In the genomic region with DNA sequence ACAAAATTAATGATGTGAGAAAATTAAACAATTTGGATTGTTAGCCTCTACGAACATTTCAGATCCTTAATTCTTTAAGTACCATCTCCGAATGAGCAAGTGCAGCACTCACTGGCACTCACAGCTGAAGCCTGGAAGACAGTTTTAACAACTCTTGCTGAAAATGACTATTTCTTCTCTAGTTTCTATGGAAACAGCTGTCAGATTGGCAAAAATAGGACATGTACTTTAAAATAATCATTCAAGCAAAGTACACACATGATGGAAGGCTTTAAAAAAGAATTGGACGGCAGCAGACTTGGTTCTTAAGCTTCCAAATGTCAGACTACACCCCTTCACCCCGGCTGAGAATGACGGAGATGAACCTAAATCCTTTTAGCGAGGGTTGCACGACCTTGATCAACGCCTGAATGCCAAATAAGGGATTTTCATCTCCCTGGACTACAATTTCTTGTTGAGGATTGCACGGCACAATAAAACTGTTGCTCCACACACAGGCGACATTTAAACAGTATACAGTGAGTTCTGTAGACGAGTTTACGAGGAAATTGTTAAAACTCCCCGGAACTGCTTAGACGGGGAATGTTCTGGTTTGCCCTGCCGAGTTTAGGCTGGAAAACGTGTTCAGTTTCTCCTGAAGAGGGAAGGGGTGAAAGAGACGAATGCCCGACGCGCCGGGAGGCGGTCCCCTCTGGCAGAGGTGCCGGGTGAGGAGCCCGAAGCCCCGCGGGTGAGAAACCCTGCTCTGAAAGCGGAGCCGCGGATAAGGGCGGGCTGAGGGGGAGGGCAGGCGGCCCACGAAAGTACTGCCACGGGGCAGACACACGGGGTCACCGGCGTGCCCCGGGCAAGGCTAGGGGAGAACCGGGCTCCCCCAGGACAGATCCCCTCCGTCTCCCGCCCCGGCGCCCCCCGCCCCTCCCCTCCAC, we compare ENCODE assay signal across 8 cellular contexts. TPM values are rescaled to one million over a fixed set of nuclear protein-coding genes. Genes with fewer than 3 reads are reported as not detected.
A peak's percentile ranks its signal among the peaks of the same experiment; 100 is the strongest.
DNase-seq lines count a peak whose midpoint lies in the region; ATAC-seq and TF ChIP-seq lines count a peak whose summit lies in the region.

No MANE protein-coding gene starts in this region.

- H3K4me3 ChIP-seq in OCI-LY3 (ENCODE audit: low read length) (peak overlapping the region; percentile 98), esophagus (ENCODE audit: low read depth in 1 of 2, low read length in 2 of 2) (peak overlapping the region; percentile 68 to 71), mucosa of stomach (ENCODE audit: low read length) (peak overlapping the region; percentile 14)

- no peaks in the 10 kb centered on the region for H3K9me3 ChIP-seq in OCI-LY3 (ENCODE audit: insufficient read depth, low read length)
- H3K9me3 ChIP-seq in esophagus (ENCODE audit: control insufficient read depth in 2 of 2, insufficient read depth in 1 of 2, low read depth in 1 of 2, low read length in 1 of 2): no peaks in the 10 kb centered on the region
- no peaks in the 10 kb centered on the region for H3K9me3 ChIP-seq in mucosa of stomach (ENCODE audit: control insufficient read depth, low read length)

- H3K4me3 Mint-ChIP-seq in activated T-cell treated with anti-CD3 and anti-CD28 coated beads, Interleukin-2, amount 50 U/mL, for 4 hours: peak overlapping the region; percentile 91

- H3K4me1 ChIP-seq in OCI-LY3 (ENCODE audit: low read length) (peaks cover 10% of the 10 kb centered on the region), esophagus (ENCODE audit: control insufficient read depth in 2 of 2, insufficient read depth in 2 of 2, low read length in 1 of 2) (peaks cover 0 to 4% of the 10 kb centered on the region in 2 donors), mucosa of stomach (ENCODE audit: control insufficient read depth, insufficient read depth, low read length) (peaks cover 18% of the 10 kb centered on the region)

- H3K27me3 Mint-ChIP-seq in activated T-cell treated with anti-CD3 and anti-CD28 coated beads, Interleukin-2, amount 50 U/mL, for 4 hours (ENCODE audit: low read depth): peaks cover 4% of the 10 kb centered on the region

- no peaks in the 10 kb centered on the region for H4K20me1 ChIP-seq in OCI-LY3 (ENCODE audit: insufficient read depth, low read length)

- no peak for TF ChIP-seq CTCF in OCI-LY3 (IDR thresholded peaks at IDR 0.05; ENCODE audit: low read depth, low read length)

- WGBS in esophagus, 2 donors: 1% methylated on average over 32 to 43 of the region's 43 CpGs

- H3K36me3 Mint-ChIP-seq in activated T-cell treated with anti-CD3 and anti-CD28 coated beads, Interleukin-2, amount 50 U/mL, for 4 hours (ENCODE audit: insufficient read depth): no peaks in the 10 kb centered on the region

- peak overlapping the region; percentile 60; the same call in 1 of the 2 replicates for H2AFZ ChIP-seq in OCI-LY3 (ENCODE audit: low read depth, low read length)

- peaks cover 12% of the 10 kb centered on the region for H3K79me2 ChIP-seq in OCI-LY3 (ENCODE audit: low read length)

- no peaks in the 10 kb centered on the region for H3K36me3 ChIP-seq in OCI-LY3 (replicated peaks; ENCODE audit: low read depth, low read length)
- H3K36me3 ChIP-seq in esophagus (ENCODE audit: control insufficient read depth in 2 of 2, insufficient read depth in 2 of 2, low read length in 1 of 2): no peaks in the 10 kb centered on the region
- no peaks in the 10 kb centered on the region for H3K36me3 ChIP-seq in mucosa of stomach (ENCODE audit: control insufficient read depth, insufficient read depth, low read length)

- ATAC-seq in GM21360 (IDR thresholded peaks at IDR 0.05; ENCODE audit: unreplicated experiment): peak; percentile 42
- ATAC-seq in activated T-cell treated with anti-CD3 and anti-CD28 coated beads, Interleukin-2, amount 50 U/mL, for 4 hours: peak; percentile 69 to 75

- H3K9ac ChIP-seq in OCI-LY3 (ENCODE audit: low read length): peak overlapping the region; percentile 83
- H3K9ac ChIP-seq in mucosa of stomach (ENCODE audit: low read length): peak overlapping the region; percentile 89

- peak; percentile 65 for DNase-seq in CMK (ENCODE audit: low read depth)
- peak; percentile 39 for DNase-seq in HS-5 (ENCODE audit: low read depth)
- peak; percentile 65 for DNase-seq in activated T-cell treated with anti-CD3 and anti-CD28 coated beads, Interleukin-2, amount 50 U/mL, for 4 hours
- peak; percentile 56 to 58 for DNase-seq in stimulated activated CD8-positive, alpha-beta memory T cell treated with anti-CD3 and anti-CD28 coated beads, Interleukin-4, amount 100 ng/mL, for 4 hours (ENCODE audit: low read depth in 2 of 2, low spot score in 1 of 2)

- no peaks in the 10 kb centered on the region for H3K9me3 Mint-ChIP-seq in activated T-cell treated with anti-CD3 and anti-CD28 coated beads, Interleukin-2, amount 50 U/mL, for 4 hours

- peak overlapping the region; percentile 63 for H3K27ac ChIP-seq in OCI-LY3 (ENCODE audit: low read length)
- peak overlapping the region; percentile 98 to 100 for H3K27ac ChIP-seq in esophagus (ENCODE audit: low read depth in 2 of 2, low read length in 1 of 2)

- H3K27me3 ChIP-seq in OCI-LY3 (ENCODE audit: low read depth, low read length) (0 out of 2 replicates have a peak, but pooled peaks cover 4% of the 10 kb centered on the region), esophagus (ENCODE audit: control insufficient read depth in 1 of 2, insufficient read depth in 2 of 2, low read length in 2 of 2) (no peaks in the 10 kb centered on the region), mucosa of stomach (ENCODE audit: control insufficient read depth, insufficient read depth, low read length) (no peaks in the 10 kb centered on the region)

- peak overlapping the region; percentile 90 for H3K4me2 ChIP-seq in OCI-LY3 (ENCODE audit: low read length)

- peaks cover 26% of the 10 kb centered on the region for H3K4me1 Mint-ChIP-seq in activated T-cell treated with anti-CD3 and anti-CD28 coated beads, Interleukin-2, amount 50 U/mL, for 4 hours (ENCODE audit: low read depth)

RNA-seq across cellular contexts. Expression of gene OMA1, which starts 0.7 kb away (rescaled TPM):
- total RNA-seq in activated T-cell treated with anti-CD3 and anti-CD28 coated beads, Interleukin-2, amount 50 U/mL, for 4 hours: 1 to 10 TPM; 5.4 to 5.6 (median 5.4) TPM
- polyA plus RNA-seq in esophagus: 10 to 100 TPM; 10.6 to 19.5 TPM

RNA-seq across cellular contexts. Expression of gene TACSTD2, which starts 31.2 kb away (rescaled TPM):
- total RNA-seq in activated T-cell treated with anti-CD3 and anti-CD28 coated beads, Interleukin-2, amount 50 U/mL, for 4 hours: under 1 TPM in 2 of 3 donors, not detected in 1; 0.08 to 0.11 TPM
- polyA plus RNA-seq in esophagus: 1,000 to 10,000 TPM in 1 of 2 donors, 100 to 1,000 TPM in 1; 946 to 1,164 TPM

Comparison
In these comparisons a context has a peak if more than half of its experiments do, and no peak if none do; other contexts are left out.
1. Peak in every context shown above with its lines: DNase-seq, ATAC-seq, H3K4me3 ChIP-seq and H3K27ac ChIP-seq.
2. H3K4me3 ChIP-seq: peak in every context shown above with its lines; median percentile 98 in OCI-LY3; 70 in esophagus; 14 in mucosa of stomach.